Comparison of ENCODE assay signal across 22 cellular contexts in the genomic region with DNA sequence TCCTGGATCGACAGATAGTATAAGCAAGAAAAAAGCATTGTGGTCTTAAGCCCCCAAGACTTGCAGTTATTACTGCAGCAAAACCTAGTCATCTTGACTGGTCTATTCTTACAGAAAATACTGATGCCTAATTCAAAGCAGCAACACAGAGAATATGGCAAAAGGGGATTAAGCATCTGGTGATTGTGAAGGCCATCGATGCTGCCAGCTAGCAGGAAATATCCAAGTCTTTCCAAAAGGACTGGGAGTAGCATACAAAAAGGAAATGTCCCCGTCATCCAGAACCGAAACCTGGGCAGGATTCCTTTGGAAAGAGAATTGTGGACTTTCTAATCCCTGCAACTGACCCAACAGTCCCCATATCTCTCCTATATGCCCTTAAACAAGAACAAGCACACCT.
"Had no signal": no experiment of that assay in that cellular context is flagged by ENCODE, and none has a peak within 500 bp of the region (broad histone marks: within the 10 kb centered on the region; RNA-seq: fewer than 3 reads in every experiment).

No MANE protein-coding gene starts in this region.

- H3K36me3 ChIP-seq: esophagus muscularis mucosa, gastrocnemius medialis, heart right ventricle, left lung, lower lobe of right lung had no signal

- H3K27ac ChIP-seq: coronary artery, esophagus muscularis mucosa, gastrocnemius medialis, heart right ventricle, left lung, lower lobe of right lung had no signal

- H3K4me1 ChIP-seq: esophagus muscularis mucosa, gastrocnemius medialis, lower lobe of right lung had no signal

- ATAC-seq: gastrocnemius medialis; mucosa of descending colon; naive thymus-derived CD8-positive, alpha-beta T cell had no signal

- DNase-seq: dermis blood vessel endothelial cell; effector CD4-positive, alpha-beta T cell; effector memory CD4-positive, alpha-beta T cell; foreskin fibroblast; foreskin melanocyte; gastrocnemius medialis; glutamatergic neuron; head of caudate nucleus; heart right ventricle; hippocampal formation; left cardiac atrium; left lung; left ventricle myocardium superior; lower lobe of right lung; mesenchymal stem cell; mucosa of descending colon; naive B cell; naive thymus-derived CD8-positive, alpha-beta T cell had no signal

- H3K9me3 ChIP-seq: esophagus muscularis mucosa, gastrocnemius medialis, heart right ventricle, left lung, lower lobe of right lung, mucosa of descending colon had no signal

- H3K4me3 Mint-ChIP-seq: mesothelial cell of epicardium; naive thymus-derived CD8-positive, alpha-beta T cell had no signal

- H3K9me3 Mint-ChIP-seq: mesothelial cell of epicardium; naive B cell; naive thymus-derived CD8-positive, alpha-beta T cell had no signal

- H3K27me3 Mint-ChIP-seq: naive B cell; naive thymus-derived CD8-positive, alpha-beta T cell had no signal

- H3K36me3 Mint-ChIP-seq: mesothelial cell of epicardium; naive B cell; naive thymus-derived CD8-positive, alpha-beta T cell had no signal

- H3K27ac Mint-ChIP-seq: mesothelial cell of epicardium; naive thymus-derived CD8-positive, alpha-beta T cell had no signal

- H3K4me1 Mint-ChIP-seq: mesothelial cell of epicardium had no signal

- H3K27me3 ChIP-seq: dorsolateral prefrontal cortex, esophagus muscularis mucosa, gastrocnemius medialis, heart right ventricle, left lung had no signal

- H3K4me3 ChIP-seq: coronary artery, dorsolateral prefrontal cortex, esophagus muscularis mucosa, gastrocnemius medialis, heart right ventricle, left lung, lower lobe of right lung, mucosa of descending colon had no signal
